In the genomic region with DNA sequence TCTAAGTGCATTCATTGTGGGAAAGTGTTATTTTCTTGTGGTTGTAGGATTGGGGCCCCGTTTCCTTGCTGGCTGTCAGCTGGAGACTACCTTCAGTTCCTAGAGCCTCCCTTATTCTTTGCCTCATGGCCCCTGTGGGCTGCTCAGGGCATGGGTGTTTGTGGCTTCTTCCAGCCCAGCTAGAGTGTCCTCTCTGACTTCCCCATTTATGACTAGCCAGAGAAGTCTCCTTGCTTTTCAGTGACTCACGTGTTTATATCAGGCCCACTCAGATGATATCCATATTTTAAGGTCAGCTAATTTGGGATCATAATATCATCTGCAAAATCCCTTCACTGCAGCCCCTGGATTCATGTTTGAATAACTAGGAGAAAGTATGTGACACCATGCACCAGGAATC, we compare ENCODE assay signal across 12 cellular contexts.
DNase-seq lines count a peak whose midpoint lies in the region; ATAC-seq and TF ChIP-seq lines count a peak whose summit lies in the region.
"Had no signal": no experiment of that assay in that cellular context is flagged by ENCODE, and none has a peak within 500 bp of the region (broad histone marks: within the 10 kb centered on the region; RNA-seq: fewer than 3 reads in every experiment).

No MANE protein-coding gene starts in this region.

- H2BK15ac ChIP-seq in mesendoderm (replicated peaks; ENCODE audit: low read depth), result no peak overlapping the region

- H3K9me3 Mint-ChIP-seq in natural killer cell treated with Interleukin-12 subunit alpha and Interleukin-12 subunit beta and Interleukin-15 and Interleukin-18, amount 100 ng/mL, for 72 hours, result no peaks in the 10 kb centered on the region
- H3K9me3 Mint-ChIP-seq: activated naive CD8-positive, alpha-beta T cell treated with anti-CD3 and anti-CD28 coated beads for 36 hours had no signal

- TF ChIP-seq CTCF in dorsolateral prefrontal cortex (IDR thresholded peaks at IDR 0.05 in 54 of 56, conservative IDR thresholded peaks at IDR 0.05 in 2 of 56; ENCODE audit: low read depth in 1 of 56, partially characterized antibody in 56 of 56), result no peak

- peak; percentile 16 for DNase-seq in AG08395 (ENCODE audit: low spot score)
- peak; percentile 27 for DNase-seq in NOMO-1 treated with dmso at 0.1 percent for 144 hours (lab: John Stamatoyannopoulos, UW; ENCODE audit: unreplicated experiment)
- no peak for DNase-seq in dorsolateral prefrontal cortex
- no peak for DNase-seq in mesendoderm
- DNase-seq in NCI-H128 (lab: John Stamatoyannopoulos, UW; ENCODE audit: unreplicated experiment), result no peak
- DNase-seq in NCI-H187 treated with DMSO at 0.1 percent for 48 hours (lab: John Stamatoyannopoulos, UW), result no peak
- DNase-seq in natural killer cell treated with Interleukin-12 subunit alpha and Interleukin-12 subunit beta and Interleukin-15 and Interleukin-18, amount 100 ng/mL, for 72 hours (ENCODE audit: low spot score), result no peak
- DNase-seq: activated naive CD8-positive, alpha-beta T cell treated with anti-CD3 and anti-CD28 coated beads for 36 hours; NCI-H1436 treated with DMSO at 0.1 percent for 48 hours; stimulated activated CD4-positive, alpha-beta T cell treated with anti-CD3 and anti-CD28 coated beads, Interleukin-4, amount 100 ng/mL, for 24 hours; stomach had no signal

- H3K27ac Mint-ChIP-seq in natural killer cell treated with Interleukin-12 subunit alpha and Interleukin-12 subunit beta and Interleukin-15 and Interleukin-18, amount 100 ng/mL, for 72 hours, result no peak overlapping the region
- H3K27ac Mint-ChIP-seq: activated naive CD8-positive, alpha-beta T cell treated with anti-CD3 and anti-CD28 coated beads for 36 hours had no signal

- H2BK120ac ChIP-seq in mesendoderm (ENCODE audit: low read depth, low read length), result no peak overlapping the region

- H3K4me3 Mint-ChIP-seq in natural killer cell treated with Interleukin-12 subunit alpha and Interleukin-12 subunit beta and Interleukin-15 and Interleukin-18, amount 100 ng/mL, for 72 hours, result no peak overlapping the region
- H3K4me3 Mint-ChIP-seq: activated naive CD8-positive, alpha-beta T cell treated with anti-CD3 and anti-CD28 coated beads for 36 hours had no signal

- H3K23ac ChIP-seq in mesendoderm (ENCODE audit: low read length), result peak overlapping the region; percentile 3

- peaks cover 21% of the 10 kb centered on the region in 2 donors for H3K27me3 Mint-ChIP-seq in natural killer cell treated with Interleukin-12 subunit alpha and Interleukin-12 subunit beta and Interleukin-15 and Interleukin-18, amount 100 ng/mL, for 72 hours

- H3K79me2 ChIP-seq in mesendoderm (ENCODE audit: control insufficient read depth, insufficient read depth, low read length), result no peaks in the 10 kb centered on the region

- H3K36me3 Mint-ChIP-seq in natural killer cell treated with Interleukin-12 subunit alpha and Interleukin-12 subunit beta and Interleukin-15 and Interleukin-18, amount 100 ng/mL, for 72 hours, result no peaks in the 10 kb centered on the region
- H3K36me3 Mint-ChIP-seq: activated naive CD8-positive, alpha-beta T cell treated with anti-CD3 and anti-CD28 coated beads for 36 hours had no signal

- H3K79me1 ChIP-seq in mesendoderm (ENCODE audit: low read length), result no peaks in the 10 kb centered on the region

- no peak overlapping the region for H3K4me3 ChIP-seq in dorsolateral prefrontal cortex
- no peak overlapping the region for H3K4me3 ChIP-seq in mesendoderm (ENCODE audit: low read length)
- H3K4me3 ChIP-seq: stomach had no signal

- WGBS in mesendoderm (ENCODE audit: extremely low coverage, insufficient coverage, low lambda C conversion rate), result no CpG with 5 or more reads among the region's 2 CpGs

- H3K18ac ChIP-seq in mesendoderm (ENCODE audit: low read length), result peak overlapping the region; percentile 14

- H4K8ac ChIP-seq in mesendoderm (ENCODE audit: low read depth, low read length), result no peak overlapping the region

- no peak overlapping the region for H4K5ac ChIP-seq in mesendoderm (ENCODE audit: low read length)

- no peaks in the 10 kb centered on the region for H3K4me1 Mint-ChIP-seq in natural killer cell treated with Interleukin-12 subunit alpha and Interleukin-12 subunit beta and Interleukin-15 and Interleukin-18, amount 100 ng/mL, for 72 hours (ENCODE audit: low read depth in 2 of 2)
- H3K4me1 Mint-ChIP-seq: activated naive CD8-positive, alpha-beta T cell treated with anti-CD3 and anti-CD28 coated beads for 36 hours had no signal

- no peaks in the 10 kb centered on the region for H3K36me3 ChIP-seq in mesendoderm (ENCODE audit: control insufficient read depth, insufficient read depth, low read length)
- H3K36me3 ChIP-seq: stomach had no signal

- H3K27ac ChIP-seq in dorsolateral prefrontal cortex (peak overlapping the region in 46 of 59 donors; percentile 4 to 81 (median 45)), mesendoderm (ENCODE audit: low read depth, low read length) (no peak overlapping the region)

- H3K56ac ChIP-seq in mesendoderm (ENCODE audit: low read length), result no peak overlapping the region

- H3K27me3 ChIP-seq in dorsolateral prefrontal cortex (no peaks in the 10 kb centered on the region), mesendoderm (ENCODE audit: insufficient read depth, low read length, poor library complexity) (no peaks in the 10 kb centered on the region)
- H3K27me3 ChIP-seq: stomach had no signal

- intact Hi-C loops in dorsolateral prefrontal cortex (cut with DNase I), result loop anchor here in 1 of 2 donors (10.0 kb wide), 1 partner anchor 278 kb away; no protein-coding TSS in a partner anchor

- no peak overlapping the region for H3K9ac ChIP-seq in mesendoderm (ENCODE audit: low read length)

- no peak for ATAC-seq in GM21619 (IDR thresholded peaks at IDR 0.05; ENCODE audit: unreplicated experiment)
- no peak for ATAC-seq in natural killer cell treated with Interleukin-12 subunit alpha and Interleukin-12 subunit beta and Interleukin-15 and Interleukin-18, amount 100 ng/mL, for 72 hours

- H2AK5ac ChIP-seq in mesendoderm (ENCODE audit: low read length), result no peak overlapping the region

- no peaks in the 10 kb centered on the region for H3K4me1 ChIP-seq in mesendoderm (ENCODE audit: control insufficient read depth, low read depth, low read length)

- no peak overlapping the region for H2BK5ac ChIP-seq in mesendoderm (ENCODE audit: low read length)

- H3K4ac ChIP-seq in mesendoderm (ENCODE audit: low read depth, low read length), result no peak overlapping the region

- no peak overlapping the region for H3K4me2 ChIP-seq in mesendoderm (ENCODE audit: low read length)

Comparison
In these comparisons a context has a peak if more than half of its experiments do, and no peak if none do; other contexts are left out.
1. DNase-seq: peak in AG08395 (single experiment) and NOMO-1 treated with dmso at 0.1 percent for 144 hours (single experiment); none in dorsolateral prefrontal cortex (0 of 10), mesendoderm (single experiment), NCI-H128 (single experiment), NCI-H187 treated with DMSO at 0.1 percent for 48 hours (single experiment) and natural killer cell treated with Interleukin-12 subunit alpha and Interleukin-12 subunit beta and Interleukin-15 and Interleukin-18, amount 100 ng/mL, for 72 hours (single experiment).